1 cellular context compared by ENCODE assay signal in the genomic region with DNA sequence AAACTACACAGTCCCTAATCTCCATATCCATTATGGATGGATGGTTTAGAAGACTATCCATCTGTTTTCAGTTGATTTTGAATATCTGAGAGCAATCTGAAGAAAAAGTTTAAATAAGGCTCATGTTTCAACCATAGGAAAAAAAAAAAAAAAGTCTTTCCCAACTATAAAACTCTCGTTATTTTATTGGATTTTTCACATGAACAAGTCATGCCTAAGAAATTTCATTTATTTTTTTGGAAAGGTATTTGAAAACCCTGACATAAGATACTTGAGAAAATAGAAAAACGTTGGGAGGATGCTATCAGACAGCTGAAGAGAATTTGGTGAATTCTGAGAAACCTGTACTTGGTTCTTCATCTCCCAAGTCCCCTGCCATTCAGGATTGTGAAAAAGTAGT.
TF ChIP-seq lines count a peak whose summit lies in the region.

No MANE protein-coding gene starts in this region.

TF ChIP-seq in WTC11, 78 proteins besides CTCF, POLR2A, EP300 and RAD21 (continued from another document):
- TF ChIP-seq ZNF512 (CRISPR knock-in tag; IDR thresholded peaks at IDR 0.05; ENCODE audit: borderline replicate concordance) (no peak), GRHL2 (CRISPR knock-in tag; IDR thresholded peaks at IDR 0.05; ENCODE audit: insufficient replicate concordance, severe bottlenecking) (no peak), ZNF671 (CRISPR knock-in tag; IDR thresholded peaks at IDR 0.05) (no peak), ETV6 (CRISPR knock-in tag; IDR thresholded peaks at IDR 0.05) (no peak), JUN (CRISPR knock-in tag; IDR thresholded peaks at IDR 0.05) (no peak), SMAD3 (CRISPR knock-in tag; IDR thresholded peaks at IDR 0.05; ENCODE audit: borderline replicate concordance) (no peak)
- TF ChIP-seq, protein P1, sequence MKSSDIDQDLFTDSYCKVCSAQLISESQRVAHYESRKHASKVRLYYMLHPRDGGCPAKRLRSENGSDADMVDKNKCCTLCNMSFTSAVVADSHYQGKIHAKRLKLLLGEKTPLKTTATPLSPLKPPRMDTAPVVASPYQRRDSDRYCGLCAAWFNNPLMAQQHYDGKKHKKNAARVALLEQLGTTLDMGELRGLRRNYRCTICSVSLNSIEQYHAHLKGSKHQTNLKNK (CRISPR knock-in tag; IDR thresholded peaks at IDR 0.05) = no peak
- TF ChIP-seq, protein P2, sequence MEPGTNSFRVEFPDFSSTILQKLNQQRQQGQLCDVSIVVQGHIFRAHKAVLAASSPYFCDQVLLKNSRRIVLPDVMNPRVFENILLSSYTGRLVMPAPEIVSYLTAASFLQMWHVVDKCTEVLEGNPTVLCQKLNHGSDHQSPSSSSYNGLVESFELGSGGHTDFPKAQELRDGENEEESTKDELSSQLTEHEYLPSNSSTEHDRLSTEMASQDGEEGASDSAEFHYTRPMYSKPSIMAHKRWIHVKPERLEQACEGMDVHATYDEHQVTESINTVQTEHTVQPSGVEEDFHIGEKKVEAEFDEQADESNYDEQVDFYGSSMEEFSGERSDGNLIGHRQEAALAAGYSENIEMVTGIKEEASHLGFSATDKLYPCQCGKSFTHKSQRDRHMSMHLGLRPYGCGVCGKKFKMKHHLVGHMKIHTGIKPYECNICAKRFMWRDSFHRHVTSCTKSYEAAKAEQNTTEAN (CRISPR knock-in tag; IDR thresholded peaks at IDR 0.05) = no peak
